24 cellular contexts compared by ENCODE assay signal in the genomic region with DNA sequence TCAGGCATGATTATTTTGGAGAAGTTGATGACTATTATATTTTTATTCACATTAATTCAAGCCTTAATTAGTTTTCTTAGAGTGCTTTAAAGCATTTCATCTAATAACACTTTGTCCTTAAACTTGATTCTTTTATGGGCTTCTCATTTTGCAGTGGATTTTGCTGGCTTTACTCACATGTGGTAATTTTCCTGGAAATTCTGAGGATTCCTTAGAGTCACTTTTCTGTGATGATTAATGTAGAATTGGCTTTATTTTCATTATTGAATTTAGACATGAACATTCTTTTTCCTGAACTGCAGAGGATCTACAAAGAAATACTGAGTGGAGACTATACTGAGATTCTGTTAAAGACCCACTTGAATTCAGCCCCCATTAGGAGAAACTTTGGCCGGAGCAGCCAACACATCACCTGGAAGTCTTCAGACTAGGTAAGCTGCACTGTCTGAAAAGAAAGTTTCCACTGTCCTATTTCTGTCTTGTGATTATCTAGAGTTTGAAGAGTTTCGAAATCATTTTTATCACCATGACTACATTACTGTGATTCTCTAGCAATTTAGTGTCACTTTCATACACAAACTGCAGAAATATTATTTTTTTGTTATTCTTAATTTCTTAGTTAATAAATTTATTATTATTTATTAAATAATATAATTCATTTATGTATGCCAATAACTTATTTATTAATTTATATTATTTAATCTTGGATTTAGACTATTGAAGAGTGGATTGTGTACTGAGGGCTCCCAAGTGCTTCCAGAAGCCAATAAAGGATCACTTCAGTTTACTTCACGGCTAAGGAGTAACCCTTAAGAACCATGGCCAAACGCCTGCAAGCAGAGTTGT. TPM values are rescaled to one million over a fixed set of nuclear protein-coding genes. Genes with fewer than 3 reads are reported as not detected.
DNase-seq lines count a peak whose midpoint lies in the region; ATAC-seq and TF ChIP-seq lines count a peak whose summit lies in the region.
"Had no signal": no experiment of that assay in that cellular context is flagged by ENCODE, and none has a peak within 500 bp of the region (broad histone marks: within the 10 kb centered on the region; RNA-seq: fewer than 3 reads in every experiment).

No MANE protein-coding gene starts in this region.

- H3K4me3 ChIP-seq in left lung = no peak overlapping the region
- H3K4me3 ChIP-seq: SJCRH30 had no signal

- DNase-seq in GM03348 (ENCODE audit: low spot score) (peak; percentile 39), chondrocyte (ENCODE audit: low spot score) (no peak), left lung (no peak), sciatic nerve (ENCODE audit: low spot score) (no peak), DMS153 treated with DMSO at 0.1 percent for 48 hours (lab: John Stamatoyannopoulos, UW; ENCODE audit: unreplicated experiment) (no peak)
- DNase-seq in activated T-helper 2 cell treated with anti-CD3 and anti-CD28 coated beads, Interferon-gamma antibody, Interleukin-2, Interleukin-4, amounts not matched to agents 10 μg/mL and 5 μg/mL and 100 μg/mL, durations not matched to agents 14 hours and 24 hours and 36 hours (ENCODE audit: low spot score) = no peak
- DNase-seq in activated CD4-positive, alpha-beta T cell treated with anti-CD3 and anti-CD28 coated beads for 1 hour = no peak
- DNase-seq: Caco-2; CD8-positive, alpha-beta T cell; DMS 273 treated with DMSO at 0.1 percent for 48 hours; DND-41; Karpas-422; NCI-H1092; NCI-H1436 treated with DMSO at 0.1 percent for 48 hours; NCI-H187 treated with DMSO at 0.1 percent for 48 hours; NCI-H524; NCI-H748 treated with DMSO at 0.1 percent for 48 hours; NK-92 treated with Interleukin-12 subunit alpha and Interleukin-12 subunit beta, amount 100 ng/mL, for 24 hours; PC-3; SJCRH30 had no signal

- ATAC-seq in left lung (peak; percentile 48), sciatic nerve (peak; percentile 82), HG03108 (IDR thresholded peaks at IDR 0.05; ENCODE audit: unreplicated experiment) (no peak)
- ATAC-seq: CD8-positive, alpha-beta T cell; HepG2; PC-3; SK-N-SH treated with all-trans-retinoic acid at 6 μM for 48 hours had no signal

- H3K36me3 ChIP-seq in left lung = no peaks in the 10 kb centered on the region
- H3K36me3 ChIP-seq: SJCRH30 had no signal

- no peak for TF ChIP-seq CTCF in chondrocyte (IDR thresholded peaks at IDR 0.05)
- TF ChIP-seq CTCF in left lung (IDR thresholded peaks at IDR 0.05) = no peak

- no peaks in the 10 kb centered on the region for H3K9me3 ChIP-seq in left lung
- H3K9me3 ChIP-seq: Caco-2 had no signal

- no peak overlapping the region for H3K27ac ChIP-seq in left lung
- H3K27ac ChIP-seq: C4-2B, SJCRH30 had no signal

- no peaks in the 10 kb centered on the region for H3K27me3 Mint-ChIP-seq in chondrocyte (ENCODE audit: low read depth)
- H3K27me3 Mint-ChIP-seq in activated T-helper 2 cell treated with anti-CD3 and anti-CD28 coated beads, Interferon-gamma antibody, Interleukin-2, Interleukin-4, amounts not matched to agents 10 μg/mL and 5 μg/mL and 100 μg/mL, durations not matched to agents 14 hours and 24 hours and 36 hours (ENCODE audit: low read depth) = peaks cover 9% of the 10 kb centered on the region

- peaks cover 13% of the 10 kb centered on the region for H3K4me1 Mint-ChIP-seq in chondrocyte (ENCODE audit: low read depth)
- H3K4me1 Mint-ChIP-seq in activated T-helper 2 cell treated with anti-CD3 and anti-CD28 coated beads, Interferon-gamma antibody, Interleukin-2, Interleukin-4, amounts not matched to agents 10 μg/mL and 5 μg/mL and 100 μg/mL, durations not matched to agents 14 hours and 24 hours and 36 hours (ENCODE audit: low read depth) = no peaks in the 10 kb centered on the region

- no peaks in the 10 kb centered on the region for H3K36me3 Mint-ChIP-seq in chondrocyte (ENCODE audit: low read depth)
- no peaks in the 10 kb centered on the region for H3K36me3 Mint-ChIP-seq in activated T-helper 2 cell treated with anti-CD3 and anti-CD28 coated beads, Interferon-gamma antibody, Interleukin-2, Interleukin-4, amounts not matched to agents 10 μg/mL and 5 μg/mL and 100 μg/mL, durations not matched to agents 14 hours and 24 hours and 36 hours (ENCODE audit: low read depth)
- H3K36me3 Mint-ChIP-seq: CD8-positive, alpha-beta T cell had no signal

- intact Hi-C loops in left lung (cut with DNase I) (no loop called here), sciatic nerve (cut with DNase I) (no loop called here)
- intact Hi-C loops in activated T-helper 2 cell treated with anti-CD3 and anti-CD28 coated beads, Interferon-gamma antibody, Interleukin-2, Interleukin-4, amounts not matched to agents 10 μg/mL and 5 μg/mL and 100 μg/mL, durations not matched to agents 14 hours and 24 hours and 36 hours (cut with micrococcal nuclease) = no loop called here

- H3K9me3 Mint-ChIP-seq in chondrocyte (ENCODE audit: low read depth) = no peaks in the 10 kb centered on the region
- no peaks in the 10 kb centered on the region for H3K9me3 Mint-ChIP-seq in activated T-helper 2 cell treated with anti-CD3 and anti-CD28 coated beads, Interferon-gamma antibody, Interleukin-2, Interleukin-4, amounts not matched to agents 10 μg/mL and 5 μg/mL and 100 μg/mL, durations not matched to agents 14 hours and 24 hours and 36 hours
- H3K9me3 Mint-ChIP-seq: CD8-positive, alpha-beta T cell had no signal

- H3K4me1 ChIP-seq in left lung = no peaks in the 10 kb centered on the region
- H3K4me1 ChIP-seq: Caco-2, SJCRH30 had no signal

- no peak overlapping the region for H3K4me3 Mint-ChIP-seq in chondrocyte (ENCODE audit: unreplicated experiment)
- H3K4me3 Mint-ChIP-seq in activated T-helper 2 cell treated with anti-CD3 and anti-CD28 coated beads, Interferon-gamma antibody, Interleukin-2, Interleukin-4, amounts not matched to agents 10 μg/mL and 5 μg/mL and 100 μg/mL, durations not matched to agents 14 hours and 24 hours and 36 hours (ENCODE audit: low read depth) = no peak overlapping the region
- H3K4me3 Mint-ChIP-seq: CD8-positive, alpha-beta T cell had no signal

- H3K27me3 ChIP-seq in left lung = no peaks in the 10 kb centered on the region
- H3K27me3 ChIP-seq: SJCRH30 had no signal

- peak overlapping the region; percentile 3 for H3K27ac Mint-ChIP-seq in chondrocyte (ENCODE audit: unreplicated experiment)
- no peak overlapping the region for H3K27ac Mint-ChIP-seq in activated T-helper 2 cell treated with anti-CD3 and anti-CD28 coated beads, Interferon-gamma antibody, Interleukin-2, Interleukin-4, amounts not matched to agents 10 μg/mL and 5 μg/mL and 100 μg/mL, durations not matched to agents 14 hours and 24 hours and 36 hours
- H3K27ac Mint-ChIP-seq: CD8-positive, alpha-beta T cell had no signal

RNA-seq across cellular contexts. Expression of a gene that starts 2.0 kb away (rescaled TPM):
- total RNA-seq in chondrocyte (not detected in 3 replicates), left lung (not detected), sciatic nerve (not detected)
- total RNA-seq in activated T-helper 2 cell treated with anti-CD3 and anti-CD28 coated beads, Interferon-gamma antibody, Interleukin-2, Interleukin-4, amounts not matched to agents 10 μg/mL and 5 μg/mL and 100 μg/mL, durations not matched to agents 14 hours and 24 hours and 36 hours = not detected in 2 replicates
- total RNA-seq: Caco-2; CD8-positive, alpha-beta T cell; HepG2 had no signal
